Comparison of ENCODE assay signal across 1 cellular context in genomic region chr2:237818066-237818473, GRCh38.
TF ChIP-seq lines count a peak whose summit lies in the region.

No MANE protein-coding gene starts in this region.

TF ChIP-seq in WTC11, 78 proteins besides CTCF, POLR2A, EP300 and RAD21 (continued from another document):
- no peak for TF ChIP-seq AFF4 (CRISPR knock-in tag; IDR thresholded peaks at IDR 0.05; ENCODE audit: borderline replicate concordance)
TF ChIP-seq in WTC11: peak in this region for 0.
